ENCODE assay signal across 2 cellular contexts in genomic region chr11:58134151-58134550, GRCh38.
TF ChIP-seq lines count a peak whose summit lies in the region.

No MANE protein-coding gene starts in this region.

TF ChIP-seq in HCT116, 20 proteins besides CTCF, POLR2A, EP300 and RAD21:
- TF ChIP-seq CEBPB (IDR thresholded peaks at IDR 0.05; ENCODE audit: low read depth) (no peak), YY1 (IDR thresholded peaks at IDR 0.05; ENCODE audit: extremely low read depth, insufficient replicate concordance, low read depth, low read length) (no peak), SIN3A (IDR thresholded peaks at IDR 0.05; ENCODE audit: low read depth) (no peak), SP1 (IDR thresholded peaks at IDR 0.05; ENCODE audit: low read depth) (no peak), CBX3 (IDR thresholded peaks at IDR 0.05; ENCODE audit: low read depth) (no peak), ZNF274 (IDR thresholded peaks at IDR 0.05; ENCODE audit: low read depth, low read length) (no peak), JUND (IDR thresholded peaks at IDR 0.05) (no peak), POLR2AphosphoS5 (IDR thresholded peaks at IDR 0.05; ENCODE audit: low read depth, low read length) (no peak)
- TF ChIP-seq, protein P1, sequence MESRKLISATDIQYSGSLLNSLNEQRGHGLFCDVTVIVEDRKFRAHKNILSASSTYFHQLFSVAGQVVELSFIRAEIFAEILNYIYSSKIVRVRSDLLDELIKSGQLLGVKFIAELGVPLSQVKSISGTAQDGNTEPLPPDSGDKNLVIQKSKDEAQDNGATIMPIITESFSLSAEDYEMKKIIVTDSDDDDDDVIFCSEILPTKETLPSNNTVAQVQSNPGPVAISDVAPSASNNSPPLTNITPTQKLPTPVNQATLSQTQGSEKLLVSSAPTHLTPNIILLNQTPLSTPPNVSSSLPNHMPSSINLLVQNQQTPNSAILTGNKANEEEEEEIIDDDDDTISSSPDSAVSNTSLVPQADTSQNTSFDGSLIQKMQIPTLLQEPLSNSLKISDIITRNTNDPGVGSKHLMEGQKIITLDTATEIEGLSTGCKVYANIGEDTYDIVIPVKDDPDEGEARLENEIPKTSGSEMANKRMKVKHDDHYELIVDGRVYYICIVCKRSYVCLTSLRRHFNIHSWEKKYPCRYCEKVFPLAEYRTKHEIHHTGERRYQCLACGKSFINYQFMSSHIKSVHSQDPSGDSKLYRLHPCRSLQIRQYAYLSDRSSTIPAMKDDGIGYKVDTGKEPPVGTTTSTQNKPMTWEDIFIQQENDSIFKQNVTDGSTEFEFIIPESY (IDR thresholded peaks at IDR 0.05; ENCODE audit: extremely low read depth, insufficient replicate concordance, low read length): no peak

TF ChIP-seq in H1, 55 proteins besides CTCF, POLR2A, EP300 and RAD21:
- TF ChIP-seq YY1 (IDR thresholded peaks at IDR 0.05; ENCODE audit: low read depth, low read length) (no peak), SUZ12 (IDR thresholded peaks at IDR 0.05; ENCODE audit: low read length) (no peak), SIX5 (IDR thresholded peaks at IDR 0.05; ENCODE audit: low read depth, low read length) (no peak), POU5F1 (IDR thresholded peaks at IDR 0.05; ENCODE audit: low read depth, low read length) (no peak), SP4 (IDR thresholded peaks at IDR 0.05; ENCODE audit: low read length) (no peak)
